Comparison of ENCODE assay signal across 19 cellular contexts in genomic region chr2:3587021-3587420, GRCh38. TPM values are rescaled to one million over a fixed set of nuclear protein-coding genes. Genes with fewer than 3 reads are reported as not detected.
A peak's percentile ranks its signal among the peaks of the same experiment; 100 is the strongest.
DNase-seq lines count a peak whose midpoint lies in the region; ATAC-seq, FAIRE-seq and TF ChIP-seq lines count a peak whose summit lies in the region.
"Had no signal": no experiment of that assay in that cellular context is flagged by ENCODE, and none has a peak within 500 bp of the region (broad histone marks: within the 10 kb centered on the region; RNA-seq: fewer than 3 reads in every experiment).

No MANE protein-coding gene starts in this region.

- H3K4me3 Mint-ChIP-seq in mesothelial cell of epicardium, result no peak overlapping the region
- no peak overlapping the region for H3K4me3 Mint-ChIP-seq in GM23338
- H3K4me3 Mint-ChIP-seq: IgD-negative memory B cell had no signal

- no peaks in the 10 kb centered on the region; the same call in 1 of the 2 replicates for H3K79me2 ChIP-seq in HCT116 (ENCODE audit: insufficient read depth, low read length)
- no peaks in the 10 kb centered on the region for H3K79me2 ChIP-seq in fibroblast of lung (ENCODE audit: control insufficient read depth, insufficient read depth, low read length)
- no peaks in the 10 kb centered on the region for H3K79me2 ChIP-seq in GM23338 (replicated peaks; ENCODE audit: insufficient read depth)

- ATAC-seq in A549 (peak; percentile 18 to 33; a peak in 5 of 6 replicates), HCT116 (0 out of 2 replicates have a peak, but pooled peaks have one; percentile 37), omental fat pad (ENCODE audit: low FRiP score) (no peak), HG02973 (IDR thresholded peaks at IDR 0.05; ENCODE audit: unreplicated experiment) (no peak), GM23338 (no peak)

- H3K9me2 ChIP-seq in HCT116 (ENCODE audit: insufficient read depth) (no peaks in the 10 kb centered on the region), GM23338 (ENCODE audit: insufficient read depth) (no peaks in the 10 kb centered on the region)

- CTCF ChIA-PET in A549 (lab: Yijun Ruan, JAX) (interaction anchor here (1.0 to 1.1 kb wide), 2 partner anchors 14 to 65 kb away, joined by 3 to 4 read pairs; no protein-coding TSS in a partner anchor), HCT116 (lab: Charles Lee) (no interaction called here)

- H3K27me3 Mint-ChIP-seq in mesothelial cell of epicardium (ENCODE audit: low read depth) (no peaks in the 10 kb centered on the region), GM23338 (ENCODE audit: insufficient read depth, low read depth, poor library complexity) (no peaks in the 10 kb centered on the region)
- H3K27me3 Mint-ChIP-seq: IgD-negative memory B cell had no signal

- DNase-seq in A549 (ENCODE audit: low read depth in 1 of 2, low spot score in 1 of 2), result no peak
- DNase-seq in HCT116 (ENCODE audit: low read depth, low spot score), result no peak
- no peak for DNase-seq in fibroblast of lung (ENCODE audit: low read depth in 2 of 2)
- DNase-seq in mesothelial cell of epicardium (ENCODE audit: low spot score in 2 of 2, unreplicated experiment in 2 of 2), result no peak
- DNase-seq in omental fat pad (ENCODE audit: low spot score), result no peak
- DNase-seq in GM23338 (ENCODE audit: low spot score), result no peak
- DNase-seq: ACHN, Caco-2, DMS153, GOT3, NCI-H187, NCI-H446, NCI-H69, RPMI8226, SIG-M5 had no signal

- peak overlapping the region; percentile 51 for H3K4me2 ChIP-seq in A549
- no peak overlapping the region for H3K4me2 ChIP-seq in HCT116 (ENCODE audit: low read length)
- no peak overlapping the region for H3K4me2 ChIP-seq in fibroblast of lung (ENCODE audit: extremely low read depth, insufficient read depth, low read length)
- H3K4me2 ChIP-seq in GM23338, result no peak overlapping the region

- TF ChIP-seq RAD21 in A549 (conservative IDR thresholded peaks at IDR 0.05 in 1 of 2, IDR thresholded peaks at IDR 0.05 in 1 of 2) (no peak), HCT116 (IDR thresholded peaks at IDR 0.05; ENCODE audit: low read depth) (no peak)

- H4K20me1 ChIP-seq in HCT116 (ENCODE audit: insufficient read depth), result no peaks in the 10 kb centered on the region
- no peaks in the 10 kb centered on the region for H4K20me1 ChIP-seq in fibroblast of lung (ENCODE audit: control insufficient read depth, extremely low read depth, insufficient read depth, low read length)
- H4K20me1 ChIP-seq in GM23338 (replicated peaks; ENCODE audit: insufficient read depth), result peaks cover 12% of the 10 kb centered on the region; the same call in 1 of the 2 replicates

- RAD21 ChIA-PET in HCT116 (lab: Charles Lee; ENCODE audit: low non-redundant PET in 1 of 2, low total read pairs in 2 of 2, uncharacterized antibody in 2 of 2, unreplicated experiment in 2 of 2), result no interaction called here

- WGBS in A549 (ENCODE audit: missing lambda C conversion rate), result 75% methylated on average over 5 of the region's 5 CpGs

- TF ChIP-seq CTCF in A549 (IDR thresholded peaks at IDR 0.05) (no peak), HCT116 (IDR thresholded peaks at IDR 0.05 in 2 of 3, conservative IDR thresholded peaks at IDR 0.05 in 1 of 3; ENCODE audit: borderline replicate concordance in 1 of 3, insufficient read depth in 1 of 3, low read depth in 2 of 3, low read length in 2 of 3) (no peak), fibroblast of lung (conservative IDR thresholded peaks at IDR 0.05 in 1 of 2, IDR thresholded peaks at IDR 0.05 in 1 of 2; ENCODE audit: low read depth in 1 of 2, low read length in 2 of 2) (no peak), mesothelial cell of epicardium (IDR thresholded peaks at IDR 0.05; ENCODE audit: unreplicated experiment) (no peak), omental fat pad (IDR thresholded peaks at IDR 0.05) (no peak), GM23338 (conservative IDR thresholded peaks at IDR 0.05; ENCODE audit: low read depth in 2 of 2) (no peak)

- FAIRE-seq in A549 (lab: Jason Lieb, UNC), result no peak
- FAIRE-seq: GM12892 had no signal

- H2AFZ ChIP-seq in HCT116 (ENCODE audit: low read depth, low read length, poor library complexity, severe bottlenecking) (no peak overlapping the region), fibroblast of lung (ENCODE audit: low read length) (no peak overlapping the region), GM23338 (no peak overlapping the region)

- H3K4me3 ChIP-seq in A549 (no peak overlapping the region), HCT116 (replicated peaks in 1 of 2; ENCODE audit: low read depth in 1 of 2, low read length in 2 of 2) (no peak overlapping the region), fibroblast of lung (replicated peaks in 1 of 4; ENCODE audit: control extremely low read depth in 1 of 4, insufficient read depth in 1 of 4, low read depth in 3 of 4, low read length in 4 of 4) (no peak overlapping the region), GM23338 (no peak overlapping the region)

- H3K4me1 ChIP-seq in A549 (peaks cover 37% of the 10 kb centered on the region), HCT116 (ENCODE audit: control insufficient read depth in 1 of 2, insufficient read depth in 2 of 2, low read length in 2 of 2) (no peaks in the 10 kb centered on the region), fibroblast of lung (ENCODE audit: control insufficient read depth, extremely low read depth, insufficient read depth, low read length) (peaks cover 7% of the 10 kb centered on the region), GM23338 (ENCODE audit: insufficient read depth) (no peaks in the 10 kb centered on the region)

- no peaks in the 10 kb centered on the region; the same call in 1 of the 2 replicates for H3F3A ChIP-seq in GM23338 (replicated peaks; ENCODE audit: low read depth)

- no TSS peak for BruUV-seq in HCT116 (replicated peaks; lab: Mats Ljungman, UMichigan)

- TF ChIP-seq EP300 in A549 (IDR thresholded peaks at IDR 0.05), result no peak

- peak overlapping the region in 1 of 2 experiments; percentile 3; a peak in 3 of 6 replicates for H3K27ac ChIP-seq in A549
- no peak overlapping the region for H3K27ac ChIP-seq in HCT116 (ENCODE audit: low read depth, low read length)
- peak overlapping the region; percentile 22 for H3K27ac ChIP-seq in fibroblast of lung (ENCODE audit: insufficient read depth, low read length)
- H3K27ac ChIP-seq in GM23338 (ENCODE audit: low read depth), result no peak overlapping the region

- H3K9me3 ChIP-seq in A549 (no peaks in the 10 kb centered on the region), HCT116 (ENCODE audit: control insufficient read depth in 1 of 2, insufficient read depth in 1 of 2, low read depth in 1 of 2, low read length in 2 of 2) (no peaks in the 10 kb centered on the region), fibroblast of lung (ENCODE audit: control insufficient read depth, insufficient read depth, low read depth, low read length) (no peaks in the 10 kb centered on the region)
- H3K9me3 ChIP-seq: Caco-2 had no signal

- H3K9me3 Mint-ChIP-seq in mesothelial cell of epicardium (no peaks in the 10 kb centered on the region), GM23338 (peaks cover 6% of the 10 kb centered on the region; the same call in 2 of the 3 replicates)
- H3K9me3 Mint-ChIP-seq: IgD-negative memory B cell had no signal

- H3K27ac Mint-ChIP-seq in mesothelial cell of epicardium (peak overlapping the region; percentile 34), GM23338 (no peak overlapping the region)
- H3K27ac Mint-ChIP-seq: IgD-negative memory B cell had no signal

- H3K4me1 Mint-ChIP-seq in mesothelial cell of epicardium (no peaks in the 10 kb centered on the region), GM23338 (no peaks in the 10 kb centered on the region)
- H3K4me1 Mint-ChIP-seq: IgD-negative memory B cell had no signal

- no peaks in the 10 kb centered on the region for H3K27me3 ChIP-seq in HCT116 (ENCODE audit: insufficient read depth, low read length)
- no peaks in the 10 kb centered on the region for H3K27me3 ChIP-seq in fibroblast of lung (ENCODE audit: control insufficient read depth, insufficient read depth, low read length)
- no peaks in the 10 kb centered on the region for H3K27me3 ChIP-seq in GM23338 (ENCODE audit: insufficient read depth)

- no peak overlapping the region for H3K9ac ChIP-seq in HCT116 (ENCODE audit: low read length)
- no peak overlapping the region for H3K9ac ChIP-seq in fibroblast of lung (ENCODE audit: insufficient read depth, low read length)

- POLR2A ChIA-PET in A549 (lab: Yijun Ruan, JAX), result interaction anchor here (1.2 to 1.5 kb wide), 2 partner anchors 29 to 68 kb away, joined by 3 to 10 read pairs; partner anchors contain the start of gene RNASEH1
- POLR2A ChIA-PET in HCT116 (lab: Charles Lee), result no interaction called here

- H3K36me3 ChIP-seq in HCT116 (ENCODE audit: control insufficient read depth in 1 of 2, insufficient read depth in 2 of 2, low read length in 2 of 2), result peaks cover 1 to 11% of the 10 kb centered on the region in 2 experiments; a peak in 3 of 4 replicates
- no peaks in the 10 kb centered on the region for H3K36me3 ChIP-seq in fibroblast of lung (ENCODE audit: control insufficient read depth, insufficient read depth, low read length)
- peaks cover 12% of the 10 kb centered on the region; the same call in 1 of the 2 replicates for H3K36me3 ChIP-seq in GM23338 (ENCODE audit: insufficient read depth)

- H3K36me3 Mint-ChIP-seq in mesothelial cell of epicardium (peaks cover 18% of the 10 kb centered on the region), GM23338 (ENCODE audit: low read depth) (peaks cover 36% of the 10 kb centered on the region)

- intact Hi-C loops in HCT116 (cut with micrococcal nuclease), result no loop called here

- TF ChIP-seq POLR2A in A549 (IDR thresholded peaks at IDR 0.05; ENCODE audit: low read length) (no peak), HCT116 (IDR thresholded peaks at IDR 0.05; ENCODE audit: borderline replicate concordance, extremely low read depth, insufficient read depth, insufficient read length) (no peak)

RNA-seq across cellular contexts. Expression of gene COLEC11, which starts 7.9 kb away (rescaled TPM):
- polyA plus RNA-seq in A549 (2011; rRNA removed) (0.79 and 0.97 TPM in 2 replicates), A549 (2017; fragmentation: RNase III; extraction: RNeasy Plus Mini Kit Qiagen cat#74134 plus additional on column Dnase treatment) (0.24 to 0.51 TPM (median 0.30 TPM) in 3 replicates), fibroblast of lung (0.30 and 0.34 TPM in 2 replicates), GM23338 (2016; fragmentation: Nextera tagmentation; extraction: Ambion mirVana) (1.5 and 1.8 TPM in 2 replicates)
- polyA plus RNA-seq in A549 (2012; cell fraction: cytosol; rRNA removed), result 0.87 and 0.98 TPM in 2 replicates
- polyA plus RNA-seq in A549 (2012; cell fraction: nucleus; rRNA removed), result 1.8 and 2.0 TPM in 2 replicates
- polyA minus RNA-seq in A549 (2011; rRNA and poly(A)+ RNA removed), result 0.39 and 0.45 TPM in 2 replicates
- total RNA-seq in HCT116 (2021; ENCODE audit: unreplicated experiment) (0.15 TPM), fibroblast of lung (0.77 and 0.83 TPM in 2 replicates), mesothelial cell of epicardium (9.8 to 10.8 TPM (median 10.1 TPM) in 3 replicates), omental fat pad (10 to 100 TPM in 1 of 4 donors, 1 to 10 TPM in 3; 3.6 to 15.9 (median 5.9) TPM)
- polyA plus RNA-seq in HCT116 (2012), result 0.10 TPM in 1 of 2 replicates, not detected in the other
- polyA plus RNA-seq in fibroblast of lung (2012), result 0.14 and 0.43 TPM in 2 replicates
- polyA minus RNA-seq in fibroblast of lung (ENCODE audit: low replicate concordance), result 0.82 TPM in 1 of 2 replicates, not detected in the other
- 0.43 and 1.3 TPM in 2 replicates for total RNA-seq in GM23338 (2014; rRNA removed; shearing (Covaris generic))
- total RNA-seq: Caco-2, LHCN-M2 had no signal
- polyA plus RNA-seq: IgD-negative memory B cell had no signal

RNA-seq across cellular contexts. Expression of gene RPS7, which starts 12.0 kb away (rescaled TPM):
- polyA plus RNA-seq in A549 (2011; rRNA removed) (3,000 and 3,176 TPM in 2 replicates), A549 (2017; fragmentation: RNase III; extraction: RNeasy Plus Mini Kit Qiagen cat#74134 plus additional on column Dnase treatment) (3,153 to 3,802 TPM (median 3,221 TPM) in 3 replicates), fibroblast of lung (1,409 and 1,476 TPM in 2 replicates), GM23338 (2016; fragmentation: Nextera tagmentation; extraction: Ambion mirVana) (2,161 and 2,244 TPM in 2 replicates)
- 1,696 and 1,750 TPM in 2 replicates for polyA plus RNA-seq in A549 (2012; cell fraction: cytosol; rRNA removed)
- polyA plus RNA-seq in A549 (2012; cell fraction: nucleus; rRNA removed), result 572 and 893 TPM in 2 replicates
- 290 and 326 TPM in 2 replicates for polyA minus RNA-seq in A549 (2011; rRNA and poly(A)+ RNA removed)
- total RNA-seq in HCT116 (2021; ENCODE audit: unreplicated experiment) (1,694 TPM), fibroblast of lung (1,452 and 2,150 TPM in 2 replicates), mesothelial cell of epicardium (1,528 to 1,604 TPM (median 1,590 TPM) in 3 replicates), omental fat pad (1,000 to 10,000 TPM; 2,150 to 4,864 (median 2,988) TPM)
- 1,040 and 1,126 TPM in 2 replicates for polyA plus RNA-seq in HCT116 (2012)
- 1,636 and 1,862 TPM in 2 replicates for polyA plus RNA-seq in fibroblast of lung (2012)
- 159 and 203 TPM in 2 replicates for polyA minus RNA-seq in fibroblast of lung (ENCODE audit: low replicate concordance)
- total RNA-seq in GM23338 (2014; rRNA removed; shearing (Covaris generic)), result 2,575 and 2,742 TPM in 2 replicates

RNA-seq across cellular contexts. Expression of gene RNASEH1, which starts 28.9 kb away (rescaled TPM):
- polyA plus RNA-seq in A549 (2011; rRNA removed) (39.7 and 54.3 TPM in 2 replicates), A549 (2017; fragmentation: RNase III; extraction: RNeasy Plus Mini Kit Qiagen cat#74134 plus additional on column Dnase treatment) (55.3 to 59.2 TPM (median 56.8 TPM) in 3 replicates), fibroblast of lung (23.8 and 28.6 TPM in 2 replicates), GM23338 (2016; fragmentation: Nextera tagmentation; extraction: Ambion mirVana) (35.5 and 40.7 TPM in 2 replicates)
- polyA plus RNA-seq in A549 (2012; cell fraction: cytosol; rRNA removed), result 35.6 and 37.8 TPM in 2 replicates
- polyA plus RNA-seq in A549 (2012; cell fraction: nucleus; rRNA removed), result 16.6 and 20.6 TPM in 2 replicates
- polyA minus RNA-seq in A549 (2011; rRNA and poly(A)+ RNA removed), result 25.5 and 26.8 TPM in 2 replicates
- total RNA-seq in HCT116 (2021; ENCODE audit: unreplicated experiment) (38.2 TPM), fibroblast of lung (28.5 and 31.2 TPM in 2 replicates), mesothelial cell of epicardium (21.1 to 24.3 TPM (median 22.5 TPM) in 3 replicates), omental fat pad (10 to 100 TPM; 17.9 to 26.3 (median 23.8) TPM)
- polyA plus RNA-seq in HCT116 (2012), result 20.6 and 23.2 TPM in 2 replicates
- polyA plus RNA-seq in fibroblast of lung (2012), result 29.8 and 34.0 TPM in 2 replicates
- 12.2 and 18.5 TPM in 2 replicates for polyA minus RNA-seq in fibroblast of lung (ENCODE audit: low replicate concordance)
- total RNA-seq in GM23338 (2014; rRNA removed; shearing (Covaris generic)), result 33.2 and 42.0 TPM in 2 replicates

Comparison
In these comparisons a context has a peak if more than half of its experiments do, and no peak if none do; other contexts are left out.
1. ATAC-seq: peak in A549 (2 of 2) and HCT116 (single experiment); none in omental fat pad (single experiment), HG02973 (single experiment) and GM23338 (single experiment).